8 cellular contexts compared by ENCODE assay signal in genomic region chr6:45586216-45587171, GRCh38.
DNase-seq lines count a peak whose midpoint lies in the region; ATAC-seq and TF ChIP-seq lines count a peak whose summit lies in the region.

No MANE protein-coding gene starts in this region.

- H3K27me3 Mint-ChIP-seq in effector memory CD8-positive, alpha-beta T cell = peaks cover 0 to 7% of the 10 kb centered on the region in 2 donors

- no peak overlapping the region for H3K4me3 ChIP-seq in body of pancreas

- peak; percentile 20 for DNase-seq in RPMI8226
- peak; percentile 69 for DNase-seq in activated CD8-positive, alpha-beta memory T cell treated with anti-CD3 and anti-CD28 coated beads for 24 hours
- DNase-seq in effector memory CD8-positive, alpha-beta T cell = peak; percentile 56 to 71 (median 58)
- DNase-seq in stimulated activated CD8-positive, alpha-beta memory T cell treated with anti-CD3 and anti-CD28 coated beads, Interleukin-7, amount 100 ng/mL, for 1 hour (ENCODE audit: low read depth in 2 of 2) = peak; percentile 3 to 13
- DNase-seq in epidermal melanocyte (ENCODE audit: insufficient read length, low spot score) = no peak
- DNase-seq in AG20443 (ENCODE audit: low spot score) = no peak
- DNase-seq in body of pancreas = no peak

- H3K27ac ChIP-seq in body of pancreas = no peak overlapping the region

- peak overlapping the region; percentile 82 to 90 for H3K27ac Mint-ChIP-seq in effector memory CD8-positive, alpha-beta T cell

- 54 to 55% methylated on average over 13 of the region's 13 CpGs for WGBS in body of pancreas, 2 donors

- peaks cover 17% of the 10 kb centered on the region for H3K4me1 ChIP-seq in body of pancreas

- H3K4me3 Mint-ChIP-seq in effector memory CD8-positive, alpha-beta T cell = peak overlapping the region; percentile 68 to 81

- no peak for TF ChIP-seq CTCF in body of pancreas (IDR thresholded peaks at IDR 0.05)

- TF ChIP-seq POLR2A in body of pancreas (IDR thresholded peaks at IDR 0.05) = no peak

- H3K4me1 Mint-ChIP-seq in effector memory CD8-positive, alpha-beta T cell (ENCODE audit: low read depth in 2 of 2) = peaks cover 47 to 57% of the 10 kb centered on the region in 2 donors

- H3K36me3 ChIP-seq in body of pancreas (replicated peaks in 1 of 2; ENCODE audit: insufficient read depth in 1 of 2, low read depth in 2 of 2) = no peaks in the 10 kb centered on the region

- H3K9me3 ChIP-seq in body of pancreas = no peaks in the 10 kb centered on the region

- peaks cover 3 to 8% of the 10 kb centered on the region in 2 donors for H3K9me3 Mint-ChIP-seq in effector memory CD8-positive, alpha-beta T cell

- peaks cover 10% of the 10 kb centered on the region for H3K36me3 Mint-ChIP-seq in effector memory CD8-positive, alpha-beta T cell (ENCODE audit: insufficient read depth)

- intact Hi-C loops in body of pancreas (cut with DNase I) = no loop called here

- H3K27me3 ChIP-seq in body of pancreas = no peaks in the 10 kb centered on the region

- ATAC-seq in effector memory CD8-positive, alpha-beta T cell (replicated peaks) = peak; percentile 82
- ATAC-seq in HG03439 (IDR thresholded peaks at IDR 0.05; ENCODE audit: unreplicated experiment) = no peak
- ATAC-seq in body of pancreas = no peak

Comparison
In these comparisons a context has a peak if more than half of its experiments do, and no peak if none do; other contexts are left out.
1. DNase-seq: peak in RPMI8226 (single experiment), activated CD8-positive, alpha-beta memory T cell treated with anti-CD3 and anti-CD28 coated beads for 24 hours (single experiment), effector memory CD8-positive, alpha-beta T cell (3 of 3) and stimulated activated CD8-positive, alpha-beta memory T cell treated with anti-CD3 and anti-CD28 coated beads, Interleukin-7, amount 100 ng/mL, for 1 hour (2 of 2); none in epidermal melanocyte (single experiment), AG20443 (single experiment) and body of pancreas (0 of 4).